1 cellular context compared by ENCODE assay signal in genomic region chr20:543369-544152, GRCh38.
TF ChIP-seq lines count a peak whose summit lies in the region.

Gene CSNK2A1, minus strand, starts transcription at chr20:543790. Its CDS starts 35,239 bp downstream, at chr20:508551.

TF ChIP-seq in K562, 482 proteins besides CTCF, POLR2A, EP300 and RAD21 (continued from another document and continues in another):
- TF ChIP-seq ZNF274 (IDR thresholded peaks at IDR 0.05; ENCODE audit: borderline replicate concordance, low read depth, low read length) (no peak), CBX8 (IDR thresholded peaks at IDR 0.05; ENCODE audit: borderline replicate concordance, extremely low read depth, low read depth, low read length, poor library complexity, severe bottlenecking) (no peak), ZNF76 (CRISPR knock-in tag; IDR thresholded peaks at IDR 0.05; ENCODE audit: borderline replicate concordance) (no peak), ZNF217 (CRISPR knock-in tag; IDR thresholded peaks at IDR 0.05) (0 out of 2 replicates have a peak, but pooled peaks have one; percentile 16), THRAP3 (IDR thresholded peaks at IDR 0.05; ENCODE audit: borderline replicate concordance) (no peak), ESRRA (IDR thresholded peaks at IDR 0.05; ENCODE audit: borderline replicate concordance, low read depth) (0 out of 2 replicates have a peak, but pooled peaks have one; percentile 28), RBM22 (IDR thresholded peaks at IDR 0.05; ENCODE audit: low read depth, low read length, poor library complexity, severe bottlenecking) (no peak), STAT5A (IDR thresholded peaks at IDR 0.05; ENCODE audit: borderline replicate concordance, low read length) (no peak), HDAC3 (IDR thresholded peaks at IDR 0.05; ENCODE audit: borderline replicate concordance, partially characterized antibody) (no peak), CREB1 (IDR thresholded peaks at IDR 0.05) (no peak), CREB1 (CRISPR knock-in tag; IDR thresholded peaks at IDR 0.05) (no peak), E2F6 (IDR thresholded peaks at IDR 0.05; ENCODE audit: borderline replicate concordance in 1 of 2, extremely low read depth in 1 of 2, insufficient read depth in 1 of 2, insufficient read length in 1 of 2, low read depth in 1 of 2, low read length in 1 of 2, poor library complexity in 1 of 2, severe bottlenecking in 1 of 2) (peak in 1 of 2 experiments; percentile 8), ZNF449 (CRISPR knock-in tag; IDR thresholded peaks at IDR 0.05) (no peak), PATZ1 (CRISPR knock-in tag; IDR thresholded peaks at IDR 0.05; ENCODE audit: borderline replicate concordance) (no peak), RFX7 (CRISPR knock-in tag; IDR thresholded peaks at IDR 0.05) (no peak), ZNF253 (CRISPR knock-in tag; conservative IDR thresholded peaks at IDR 0.05) (no peak), NR1H2 (CRISPR knock-in tag; IDR thresholded peaks at IDR 0.05) (no peak), ZBTB1 (CRISPR knock-in tag; IDR thresholded peaks at IDR 0.05; ENCODE audit: borderline replicate concordance, low read depth) (no peak), THAP12 (CRISPR knock-in tag; IDR thresholded peaks at IDR 0.05) (peak; percentile 40; the same call in 1 of the 2 replicates), PHTF2 (CRISPR knock-in tag; IDR thresholded peaks at IDR 0.05) (no peak), ZNF586 (CRISPR knock-in tag; conservative IDR thresholded peaks at IDR 0.05) (no peak), EWSR1 (IDR thresholded peaks at IDR 0.05; ENCODE audit: borderline replicate concordance, low read depth, partially characterized antibody) (no peak), FOSL1 (tag; conservative IDR thresholded peaks at IDR 0.05) (no peak), RCOR1 (IDR thresholded peaks at IDR 0.05; ENCODE audit: borderline replicate concordance in 1 of 2, low read depth in 2 of 2, low read length in 2 of 2) (no peak; a peak in 1 of 4 replicates), ZNF639 (CRISPR knock-in tag; conservative IDR thresholded peaks at IDR 0.05 in 1 of 2, IDR thresholded peaks at IDR 0.05 in 1 of 2) (peak in 1 of 2 experiments; percentile 54; a peak in 1 of 4 replicates), SIN3A (IDR thresholded peaks at IDR 0.05; ENCODE audit: borderline replicate concordance in 2 of 2, control insufficient read depth in 1 of 2, low read depth in 2 of 2, low read length in 2 of 2) (no peak), XRCC4 (IDR thresholded peaks at IDR 0.05; ENCODE audit: extremely low read depth, insufficient read depth, insufficient read length) (no peak), ATF7 (IDR thresholded peaks at IDR 0.05) (peak; percentile 99), TCFL5 (CRISPR knock-in tag; conservative IDR thresholded peaks at IDR 0.05) (no peak), NFATC3 (IDR thresholded peaks at IDR 0.05) (no peak), ATF1 (CRISPR knock-in tag; IDR thresholded peaks at IDR 0.05) (no peak), ATF1 (tag; IDR thresholded peaks at IDR 0.05) (peak; percentile 59), TAF7 (tag; IDR thresholded peaks at IDR 0.05) (peak; percentile 68; the same call in 1 of the 2 replicates), NR3C1 (CRISPR knock-in tag; IDR thresholded peaks at IDR 0.05) (no peak), NR2C2 (CRISPR knock-in tag; IDR thresholded peaks at IDR 0.05) (0 out of 2 replicates have a peak, but pooled peaks have one; percentile 37), NR2C2 (tag; IDR thresholded peaks at IDR 0.05) (peak; percentile 95), ZNF79 (CRISPR knock-in tag; IDR thresholded peaks at IDR 0.05; ENCODE audit: low read depth) (no peak)
- TF ChIP-seq, protein P1, sequence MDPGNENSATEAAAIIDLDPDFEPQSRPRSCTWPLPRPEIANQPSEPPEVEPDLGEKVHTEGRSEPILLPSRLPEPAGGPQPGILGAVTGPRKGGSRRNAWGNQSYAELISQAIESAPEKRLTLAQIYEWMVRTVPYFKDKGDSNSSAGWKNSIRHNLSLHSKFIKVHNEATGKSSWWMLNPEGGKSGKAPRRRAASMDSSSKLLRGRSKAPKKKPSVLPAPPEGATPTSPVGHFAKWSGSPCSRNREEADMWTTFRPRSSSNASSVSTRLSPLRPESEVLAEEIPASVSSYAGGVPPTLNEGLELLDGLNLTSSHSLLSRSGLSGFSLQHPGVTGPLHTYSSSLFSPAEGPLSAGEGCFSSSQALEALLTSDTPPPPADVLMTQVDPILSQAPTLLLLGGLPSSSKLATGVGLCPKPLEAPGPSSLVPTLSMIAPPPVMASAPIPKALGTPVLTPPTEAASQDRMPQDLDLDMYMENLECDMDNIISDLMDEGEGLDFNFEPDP (CRISPR knock-in tag; IDR thresholded peaks at IDR 0.05): no peak
- TF ChIP-seq, protein P2, sequence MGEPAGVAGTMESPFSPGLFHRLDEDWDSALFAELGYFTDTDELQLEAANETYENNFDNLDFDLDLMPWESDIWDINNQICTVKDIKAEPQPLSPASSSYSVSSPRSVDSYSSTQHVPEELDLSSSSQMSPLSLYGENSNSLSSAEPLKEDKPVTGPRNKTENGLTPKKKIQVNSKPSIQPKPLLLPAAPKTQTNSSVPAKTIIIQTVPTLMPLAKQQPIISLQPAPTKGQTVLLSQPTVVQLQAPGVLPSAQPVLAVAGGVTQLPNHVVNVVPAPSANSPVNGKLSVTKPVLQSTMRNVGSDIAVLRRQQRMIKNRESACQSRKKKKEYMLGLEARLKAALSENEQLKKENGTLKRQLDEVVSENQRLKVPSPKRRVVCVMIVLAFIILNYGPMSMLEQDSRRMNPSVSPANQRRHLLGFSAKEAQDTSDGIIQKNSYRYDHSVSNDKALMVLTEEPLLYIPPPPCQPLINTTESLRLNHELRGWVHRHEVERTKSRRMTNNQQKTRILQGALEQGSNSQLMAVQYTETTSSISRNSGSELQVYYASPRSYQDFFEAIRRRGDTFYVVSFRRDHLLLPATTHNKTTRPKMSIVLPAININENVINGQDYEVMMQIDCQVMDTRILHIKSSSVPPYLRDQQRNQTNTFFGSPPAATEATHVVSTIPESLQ (CRISPR knock-in tag; IDR thresholded peaks at IDR 0.05): no peak
- TF ChIP-seq, protein P3, sequence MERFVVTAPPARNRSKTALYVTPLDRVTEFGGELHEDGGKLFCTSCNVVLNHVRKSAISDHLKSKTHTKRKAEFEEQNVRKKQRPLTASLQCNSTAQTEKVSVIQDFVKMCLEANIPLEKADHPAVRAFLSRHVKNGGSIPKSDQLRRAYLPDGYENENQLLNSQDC (CRISPR knock-in tag; IDR thresholded peaks at IDR 0.05): no peak
- TF ChIP-seq, protein P4, sequence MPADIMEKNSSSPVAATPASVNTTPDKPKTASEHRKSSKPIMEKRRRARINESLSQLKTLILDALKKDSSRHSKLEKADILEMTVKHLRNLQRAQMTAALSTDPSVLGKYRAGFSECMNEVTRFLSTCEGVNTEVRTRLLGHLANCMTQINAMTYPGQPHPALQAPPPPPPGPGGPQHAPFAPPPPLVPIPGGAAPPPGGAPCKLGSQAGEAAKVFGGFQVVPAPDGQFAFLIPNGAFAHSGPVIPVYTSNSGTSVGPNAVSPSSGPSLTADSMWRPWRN (IDR thresholded peaks at IDR 0.05; ENCODE audit: low read depth): no peak
- TF ChIP-seq, protein P5, sequence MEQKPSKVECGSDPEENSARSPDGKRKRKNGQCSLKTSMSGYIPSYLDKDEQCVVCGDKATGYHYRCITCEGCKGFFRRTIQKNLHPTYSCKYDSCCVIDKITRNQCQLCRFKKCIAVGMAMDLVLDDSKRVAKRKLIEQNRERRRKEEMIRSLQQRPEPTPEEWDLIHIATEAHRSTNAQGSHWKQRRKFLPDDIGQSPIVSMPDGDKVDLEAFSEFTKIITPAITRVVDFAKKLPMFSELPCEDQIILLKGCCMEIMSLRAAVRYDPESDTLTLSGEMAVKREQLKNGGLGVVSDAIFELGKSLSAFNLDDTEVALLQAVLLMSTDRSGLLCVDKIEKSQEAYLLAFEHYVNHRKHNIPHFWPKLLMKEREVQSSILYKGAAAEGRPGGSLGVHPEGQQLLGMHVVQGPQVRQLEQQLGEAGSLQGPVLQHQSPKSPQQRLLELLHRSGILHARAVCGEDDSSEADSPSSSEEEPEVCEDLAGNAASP (IDR thresholded peaks at IDR 0.05): no peak
